ENCODE assay signal across 28 cellular contexts in the genomic region with DNA sequence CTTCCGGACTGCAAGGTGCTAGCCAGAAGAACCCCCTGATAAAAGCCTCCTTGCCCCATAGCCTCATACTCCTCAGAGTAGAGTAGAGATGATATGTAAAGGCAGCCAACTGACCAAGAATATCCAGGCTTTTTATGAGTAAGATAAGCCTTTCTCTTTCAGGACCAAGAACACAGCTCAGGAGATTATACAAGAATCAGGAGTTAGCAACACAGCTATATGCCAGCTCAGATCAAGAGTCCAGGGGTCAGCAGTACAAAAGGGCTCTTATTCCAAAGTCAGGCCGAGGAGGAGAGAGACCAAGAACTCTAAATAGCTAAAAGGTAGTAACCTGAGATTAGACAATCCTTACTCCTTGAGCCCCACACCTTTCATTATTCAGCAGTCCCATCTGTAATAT.
DNase-seq lines count a peak whose midpoint lies in the region; ATAC-seq lines count a peak whose summit lies in the region.
"Had no signal": no experiment of that assay in that cellular context is flagged by ENCODE, and none has a peak within 500 bp of the region (broad histone marks: within the 10 kb centered on the region; RNA-seq: fewer than 3 reads in every experiment).

No MANE protein-coding gene starts in this region.

- H3K27ac Mint-ChIP-seq in stimulated activated naive CD8-positive, alpha-beta T cell treated with anti-CD3 and anti-CD28 coated beads, Interleukin-15, Interleukin-2, amounts not matched to agents 100 ng/mL and 50 ng/mL, for 24 hours, result peak overlapping the region; percentile 63
- H3K27ac Mint-ChIP-seq in stimulated activated naive CD8-positive, alpha-beta T cell treated with anti-CD3 and anti-CD28 coated beads, Interleukin-15, amount 100 ng/mL, for 72 hours, result peak overlapping the region in 1 of 2 donors; percentile 36
- H3K27ac Mint-ChIP-seq in T-cell, result peak overlapping the region; percentile 83 to 93
- H3K27ac Mint-ChIP-seq in memory B cell, result peak overlapping the region; percentile 65
- H3K27ac Mint-ChIP-seq: activated T-helper 2 cell treated with anti-CD3 and anti-CD28 coated beads, Interferon-gamma antibody, Interleukin-2, Interleukin-4, amounts not matched to agents 10 μg/mL and 5 μg/mL and 100 μg/mL, durations not matched to agents 14 hours and 24 hours and 36 hours had no signal

- H3K36me3 Mint-ChIP-seq in stimulated activated naive CD8-positive, alpha-beta T cell treated with anti-CD3 and anti-CD28 coated beads, Interleukin-15, Interleukin-2, amounts not matched to agents 100 ng/mL and 50 ng/mL, for 24 hours (ENCODE audit: low read depth), result peaks cover 9% of the 10 kb centered on the region
- H3K36me3 Mint-ChIP-seq in T-cell (peaks cover 12% of the 10 kb centered on the region), memory B cell (no peaks in the 10 kb centered on the region)
- H3K36me3 Mint-ChIP-seq: naive B cell had no signal

- H3K4me1 Mint-ChIP-seq in stimulated activated naive CD8-positive, alpha-beta T cell treated with anti-CD3 and anti-CD28 coated beads, Interleukin-15, Interleukin-2, amounts not matched to agents 100 ng/mL and 50 ng/mL, for 24 hours (ENCODE audit: low read depth), result peaks cover 37% of the 10 kb centered on the region
- peaks cover 46% of the 10 kb centered on the region for H3K4me1 Mint-ChIP-seq in stimulated activated naive CD8-positive, alpha-beta T cell treated with anti-CD3 and anti-CD28 coated beads, Interleukin-15, amount 100 ng/mL, for 72 hours
- H3K4me1 Mint-ChIP-seq in T-cell, result peaks cover 53 to 59% (median 55%) of the 10 kb centered on the region in 3 donors
- peaks cover 7% of the 10 kb centered on the region for H3K4me1 Mint-ChIP-seq in memory B cell

- ATAC-seq in stimulated activated naive CD8-positive, alpha-beta T cell treated with anti-CD3 and anti-CD28 coated beads, Interleukin-15, amount 100 ng/mL, for 72 hours, result no peak
- ATAC-seq in T-cell (replicated peaks in 1 of 4), result no peak
- ATAC-seq in memory B cell (ENCODE audit: low read depth), result no peak
- ATAC-seq: body of pancreas, gastroesophageal sphincter, left lung, Right ventricle myocardium inferior had no signal

- no peak for DNase-seq in stimulated activated naive CD8-positive, alpha-beta T cell treated with anti-CD3 and anti-CD28 coated beads, Interleukin-15, amount 100 ng/mL, for 72 hours
- DNase-seq in T-cell (no peak), memory B cell (ENCODE audit: low spot score in 2 of 2) (no peak), NCI-H187 (lab: John Stamatoyannopoulos, UW) (no peak), SIG-M5 (lab: John Stamatoyannopoulos, UW) (no peak)
- no peak for DNase-seq in stimulated activated CD4-positive, alpha-beta T cell treated with anti-CD3 and anti-CD28 coated beads, Interleukin-4, amount 100 ng/mL, for 1 hour
- DNase-seq: activated CD4-positive, alpha-beta T cell treated with anti-CD3 and anti-CD28 coated beads, Interleukin-2, amount 50 U/mL, for 1 hour; adrenal gland; body of pancreas; cerebellar nuclear complex; DMS 273 treated with DMSO at 0.1 percent for 48 hours; EL; hippocampal formation; left lung; naive B cell; NCI-H1092 treated with DMSO at 0.1 percent for 48 hours; NCI-H187 treated with DMSO at 0.1 percent for 48 hours; NCI-H524; NK-92 treated with Interleukin-12 subunit alpha and Interleukin-12 subunit beta, amount 100 ng/mL, for 24 hours; PC-9; stimulated activated CD4-positive, alpha-beta T cell treated with anti-CD3 and anti-CD28 coated beads, Interleukin-1b, Interleukin-23, amount 100 ng/mL, for 48 hours; T1000; transverse colon had no signal

- POLR2A ChIA-PET in T-cell (lab: Charles Lee), result interaction anchor here (0.6 to 1.0 kb wide), 5 partner anchors 12 to 177 kb away, joined by 3 read pairs; no protein-coding TSS in a partner anchor

- CTCF ChIA-PET in T-cell (lab: Charles Lee), result interaction anchor here (0.5 to 1.7 kb wide), 9 partner anchors 10 to 199 kb away, joined by 3 to 6 read pairs (median 4); no protein-coding TSS in a partner anchor

- H3K9me3 Mint-ChIP-seq in stimulated activated naive CD8-positive, alpha-beta T cell treated with anti-CD3 and anti-CD28 coated beads, Interleukin-15, Interleukin-2, amounts not matched to agents 100 ng/mL and 50 ng/mL, for 24 hours, result peaks cover 10% of the 10 kb centered on the region
- H3K9me3 Mint-ChIP-seq in stimulated activated naive CD8-positive, alpha-beta T cell treated with anti-CD3 and anti-CD28 coated beads, Interleukin-15, amount 100 ng/mL, for 72 hours, result peaks cover 9 to 13% of the 10 kb centered on the region in 2 donors
- H3K9me3 Mint-ChIP-seq in T-cell, result peaks cover 2 to 17% (median 3%) of the 10 kb centered on the region in 3 donors
- H3K9me3 Mint-ChIP-seq in memory B cell, result no peaks in the 10 kb centered on the region
- H3K9me3 Mint-ChIP-seq: activated T-helper 2 cell treated with anti-CD3 and anti-CD28 coated beads, Interferon-gamma antibody, Interleukin-2, Interleukin-4, amounts not matched to agents 10 μg/mL and 5 μg/mL and 100 μg/mL, durations not matched to agents 14 hours and 24 hours and 36 hours; IgD-negative memory B cell had no signal

- H3K27me3 Mint-ChIP-seq in stimulated activated naive CD8-positive, alpha-beta T cell treated with anti-CD3 and anti-CD28 coated beads, Interleukin-15, Interleukin-2, amounts not matched to agents 100 ng/mL and 50 ng/mL, for 24 hours, result no peaks in the 10 kb centered on the region
- H3K27me3 Mint-ChIP-seq in stimulated activated naive CD8-positive, alpha-beta T cell treated with anti-CD3 and anti-CD28 coated beads, Interleukin-15, amount 100 ng/mL, for 72 hours, result no peaks in the 10 kb centered on the region
- H3K27me3 Mint-ChIP-seq in T-cell (no peaks in the 10 kb centered on the region), memory B cell (no peaks in the 10 kb centered on the region)
- H3K27me3 Mint-ChIP-seq: IgD-negative memory B cell, naive B cell had no signal

- H3K4me3 Mint-ChIP-seq in stimulated activated naive CD8-positive, alpha-beta T cell treated with anti-CD3 and anti-CD28 coated beads, Interleukin-15, Interleukin-2, amounts not matched to agents 100 ng/mL and 50 ng/mL, for 24 hours, result no peak overlapping the region
- peak overlapping the region in 1 of 2 donors; percentile 41 for H3K4me3 Mint-ChIP-seq in stimulated activated naive CD8-positive, alpha-beta T cell treated with anti-CD3 and anti-CD28 coated beads, Interleukin-15, amount 100 ng/mL, for 72 hours
- H3K4me3 Mint-ChIP-seq in T-cell, result peak overlapping the region in 1 of 3 donors; percentile 40
- H3K4me3 Mint-ChIP-seq in memory B cell, result no peak overlapping the region
- H3K4me3 Mint-ChIP-seq: IgD-negative memory B cell, naive B cell had no signal
